In genomic region chr3:146387566-146387965, GRCh38 we compare ENCODE assay signal across 17 cellular contexts.
A peak's percentile ranks its signal among the peaks of the same experiment; 100 is the strongest.
DNase-seq lines count a peak whose midpoint lies in the region; FAIRE-seq and TF ChIP-seq lines count a peak whose summit lies in the region.
"Had no signal": no experiment of that assay in that cellular context is flagged by ENCODE, and none has a peak within 500 bp of the region (broad histone marks: within the 10 kb centered on the region; RNA-seq: fewer than 3 reads in every experiment).

No MANE protein-coding gene starts in this region.

- TF ChIP-seq EP300 in H1 (IDR thresholded peaks at IDR 0.05; ENCODE audit: borderline replicate concordance in 1 of 2, low read depth in 2 of 2, low read length in 2 of 2) = no peak

- peak overlapping the region; percentile 7; the same call in 1 of the 2 replicates for H3K4me3 ChIP-seq in OCI-LY3 (ENCODE audit: low read length)
- H3K4me3 ChIP-seq in H1 (ENCODE audit: extremely low read depth in 1 of 4, insufficient read depth in 2 of 4, low read depth in 3 of 4, low read length in 4 of 4) = no peak overlapping the region

- no peak overlapping the region for H2BK15ac ChIP-seq in H1 (ENCODE audit: low read length)

- WGBS in H1 (ENCODE audit: extremely low coverage in 1 of 2, insufficient coverage in 1 of 2, insufficient read length in 1 of 2, insufficient replicate concordance in 2 of 2, low coverage in 1 of 2, low lambda C conversion rate in 2 of 2, missing lambda C conversion rate in 1 of 2), 2 experiments = 87% methylated on average over 2 of the region's 2 CpGs; no CpG with 5 or more reads in 1 of the 2 experiments

- H3K23me2 ChIP-seq in H1 (ENCODE audit: low read depth, low read length) = no peaks in the 10 kb centered on the region

- H3K23ac ChIP-seq in H1 (ENCODE audit: insufficient read length) = no peak overlapping the region

- POLR2A ChIA-PET in H1 (lab: Charles Lee; ENCODE audit: partially characterized antibody) = no interaction called here

- H3K18ac ChIP-seq in H1 (ENCODE audit: extremely low read depth, low read length) = no peak overlapping the region

- H3K4me1 ChIP-seq in OCI-LY3 (ENCODE audit: low read length) (peaks cover 32% of the 10 kb centered on the region), H1 (replicated peaks in 1 of 4; ENCODE audit: control insufficient read depth in 3 of 4, insufficient read depth in 4 of 4, low read length in 3 of 4) (no peaks in the 10 kb centered on the region)

- H2AK5ac ChIP-seq in H1 (ENCODE audit: low read depth, low read length) = no peak overlapping the region

- peaks cover 3% of the 10 kb centered on the region for H3K27me3 Mint-ChIP-seq in activated T-cell treated with anti-CD3 and anti-CD28 coated beads, Interleukin-2, amount 50 U/mL, for 24 hours

- H2BK5ac ChIP-seq in H1 (ENCODE audit: low read depth, low read length) = no peak overlapping the region

- H3K4me3 Mint-ChIP-seq in activated T-cell treated with anti-CD3 and anti-CD28 coated beads, Interleukin-2, amount 50 U/mL, for 24 hours = no peak overlapping the region
- H3K4me3 Mint-ChIP-seq: CD14-positive monocyte; CD8-positive, alpha-beta T cell had no signal

- H3K27me3 ChIP-seq in OCI-LY3 (ENCODE audit: low read depth, low read length) = no peaks in the 10 kb centered on the region
- no peaks in the 10 kb centered on the region for H3K27me3 ChIP-seq in H1 (replicated peaks in 1 of 4; ENCODE audit: control insufficient read depth in 3 of 4, extremely low read depth in 1 of 4, insufficient read depth in 3 of 4, low read length in 3 of 4)

- H2BK20ac ChIP-seq in H1 (ENCODE audit: low read length) = no peak overlapping the region

- DNase-seq in H1 (ENCODE audit: low read depth in 1 of 2, low spot score in 2 of 2) = no peak
- peak; percentile 46 for DNase-seq in iris pigment epithelial cell (ENCODE audit: low read depth)
- DNase-seq in NCI-H2081 (lab: John Stamatoyannopoulos, UW) = no peak
- DNase-seq in H4 (ENCODE audit: low spot score) = no peak
- DNase-seq in NCI-H82 (lab: John Stamatoyannopoulos, UW) = no peak
- no peak for DNase-seq in activated T-cell treated with anti-CD3 and anti-CD28 coated beads, Interleukin-2, amount 50 U/mL, for 24 hours
- DNase-seq: CD8-positive, alpha-beta T cell; COR-L47; DND-41; GDM1; GOT3; HCEC 1CT had no signal

- CTCF ChIA-PET in H1 (lab: Charles Lee; ENCODE audit: partially characterized antibody) = interaction anchor here (1.2 kb wide), 1 partner anchor 323 kb away, joined by 3 read pairs; no protein-coding TSS in a partner anchor

- H4K20me1 ChIP-seq in OCI-LY3 (ENCODE audit: insufficient read depth, low read length) (no peaks in the 10 kb centered on the region), H1 (replicated peaks in 1 of 2; ENCODE audit: control insufficient read depth in 1 of 2, insufficient read depth in 2 of 2, low read length in 2 of 2) (no peaks in the 10 kb centered on the region)

- no peak overlapping the region for H2BK120ac ChIP-seq in H1 (replicated peaks; ENCODE audit: low read depth, low read length)

- H2BK12ac ChIP-seq in H1 (ENCODE audit: low read depth, low read length) = no peak overlapping the region

- no peak overlapping the region for H3K27ac Mint-ChIP-seq in activated T-cell treated with anti-CD3 and anti-CD28 coated beads, Interleukin-2, amount 50 U/mL, for 24 hours
- H3K27ac Mint-ChIP-seq: CD14-positive monocyte; CD8-positive, alpha-beta T cell had no signal

- H4K8ac ChIP-seq in H1 (ENCODE audit: extremely low read depth, insufficient read depth, low read length) = no peak overlapping the region

- H3K4me2 ChIP-seq in OCI-LY3 (ENCODE audit: low read length) (peak overlapping the region; percentile 38), H1 (ENCODE audit: insufficient read depth in 1 of 2, low read depth in 2 of 2, low read length in 2 of 2) (no peak overlapping the region)

- TF ChIP-seq CTCF in OCI-LY3 (IDR thresholded peaks at IDR 0.05; ENCODE audit: low read depth, low read length) (no peak), H1 (IDR thresholded peaks at IDR 0.05; ENCODE audit: control extremely low read depth in 1 of 3, insufficient read depth in 1 of 3, low read depth in 1 of 3, low read length in 3 of 3) (no peak)

- H3K79me1 ChIP-seq in H1 (ENCODE audit: low read depth, low read length) = no peaks in the 10 kb centered on the region

- H3K9ac ChIP-seq in OCI-LY3 (ENCODE audit: low read length) = no peak overlapping the region
- no peak overlapping the region for H3K9ac ChIP-seq in H1 (replicated peaks in 1 of 4; ENCODE audit: extremely low read depth in 1 of 4, low read depth in 3 of 4, low read length in 3 of 4)

- H3K56ac ChIP-seq in H1 (replicated peaks; ENCODE audit: insufficient read length, low read depth, low read length) = no peak overlapping the region

- H3K36me3 ChIP-seq in OCI-LY3 (replicated peaks; ENCODE audit: low read depth, low read length) (no peaks in the 10 kb centered on the region), H1 (ENCODE audit: control insufficient read depth in 2 of 4, insufficient read depth in 4 of 4, low read length in 3 of 4) (no peaks in the 10 kb centered on the region)

- H3K4me1 Mint-ChIP-seq in activated T-cell treated with anti-CD3 and anti-CD28 coated beads, Interleukin-2, amount 50 U/mL, for 24 hours (ENCODE audit: low read depth) = no peaks in the 10 kb centered on the region
- H3K4me1 Mint-ChIP-seq: CD14-positive monocyte had no signal

- H4K91ac ChIP-seq in H1 (replicated peaks; ENCODE audit: insufficient read length, low read length) = no peak overlapping the region

- FAIRE-seq in H1 (lab: Jason Lieb, UNC) = no peak
- FAIRE-seq: A204.1, GM12892 had no signal

- H2AFZ ChIP-seq in OCI-LY3 (ENCODE audit: low read depth, low read length) (no peak overlapping the region), H1 (ENCODE audit: low read length) (peak overlapping the region; percentile 41; the same call in 1 of the 2 replicates)

- H3K79me2 ChIP-seq in OCI-LY3 (ENCODE audit: low read length) (no peaks in the 10 kb centered on the region), H1 (ENCODE audit: control insufficient read depth in 1 of 2, insufficient read depth in 2 of 2, low read length in 2 of 2) (no peaks in the 10 kb centered on the region)

- no peaks in the 10 kb centered on the region for H3K9me3 Mint-ChIP-seq in activated T-cell treated with anti-CD3 and anti-CD28 coated beads, Interleukin-2, amount 50 U/mL, for 24 hours
- H3K9me3 Mint-ChIP-seq: CD8-positive, alpha-beta T cell had no signal

- no peaks in the 10 kb centered on the region for H3K36me3 Mint-ChIP-seq in activated T-cell treated with anti-CD3 and anti-CD28 coated beads, Interleukin-2, amount 50 U/mL, for 24 hours (ENCODE audit: low read depth)
- H3K36me3 Mint-ChIP-seq: CD14-positive monocyte; CD8-positive, alpha-beta T cell had no signal

- H3K14ac ChIP-seq in H1 (ENCODE audit: insufficient read length) = no peak overlapping the region

- H3K27ac ChIP-seq in OCI-LY3 (ENCODE audit: low read length) = no peak overlapping the region
- H3K27ac ChIP-seq in H1 (ENCODE audit: low read depth, low read length) = no peak overlapping the region
- H3K27ac ChIP-seq: HL-60 had no signal

- no peak for TF ChIP-seq RAD21 in H1 (IDR thresholded peaks at IDR 0.05 in 1 of 2, conservative IDR thresholded peaks at IDR 0.05 in 1 of 2; ENCODE audit: low read depth in 2 of 2, low read length in 2 of 2)

- no peak for TF ChIP-seq POLR2A in H1 (IDR thresholded peaks at IDR 0.05; ENCODE audit: control extremely low read depth in 1 of 2, low read depth in 2 of 2, low read length in 2 of 2)

- H3K9me3 ChIP-seq in OCI-LY3 (ENCODE audit: insufficient read depth, low read length) (no peaks in the 10 kb centered on the region), H1 (ENCODE audit: insufficient read depth in 2 of 2, low read depth in 1 of 2, low read length in 1 of 2) (no peaks in the 10 kb centered on the region)

- no peak overlapping the region for H4K5ac ChIP-seq in H1 (ENCODE audit: insufficient read length, low read depth, low read length)

- no peak overlapping the region for H3K4ac ChIP-seq in H1 (replicated peaks; ENCODE audit: insufficient read length, low read depth, low read length)

TF ChIP-seq in H1, 55 proteins besides CTCF, POLR2A, EP300 and RAD21:
- TF ChIP-seq CHD1 (IDR thresholded peaks at IDR 0.05; ENCODE audit: low read depth, low read length) (no peak), TBP (IDR thresholded peaks at IDR 0.05; ENCODE audit: low read depth, low read length) (no peak), RXRA (IDR thresholded peaks at IDR 0.05; ENCODE audit: insufficient read depth, low read depth, low read length) (no peak), ATF2 (IDR thresholded peaks at IDR 0.05; ENCODE audit: low read length) (no peak), BRCA1 (IDR thresholded peaks at IDR 0.05; ENCODE audit: low read depth, low read length) (no peak), HDAC6 (IDR thresholded peaks at IDR 0.05; ENCODE audit: low read depth, low read length) (no peak)
TF ChIP-seq in H1: peak in this region for 0.
